In genomic region chr20:17531537-17532025, GRCh38 we compare ENCODE assay signal across 8 cellular contexts. TPM values are rescaled to one million over a fixed set of nuclear protein-coding genes. Genes with fewer than 3 reads are reported as not detected.
DNase-seq lines count a peak whose midpoint lies in the region; ATAC-seq and TF ChIP-seq lines count a peak whose summit lies in the region.

No MANE protein-coding gene starts in this region.

- peaks cover 19% of the 10 kb centered on the region for H3K27me3 Mint-ChIP-seq in CD8-positive, alpha-beta T cell (ENCODE audit: low read depth)
- H3K27me3 Mint-ChIP-seq in neural crest cell (ENCODE audit: low read depth), result peaks cover 63% of the 10 kb centered on the region

- no peak for DNase-seq in CD8-positive, alpha-beta T cell
- DNase-seq in MG63 (no peak), dorsolateral prefrontal cortex (no peak), neural crest cell (ENCODE audit: low read depth, low spot score) (no peak), AG08396 (ENCODE audit: low spot score) (no peak), GM13977 (ENCODE audit: low spot score) (no peak), SKM-1 (lab: John Stamatoyannopoulos, UW; ENCODE audit: unreplicated experiment) (no peak)
- DNase-seq in activated effector memory CD4-positive, alpha-beta T cell treated with Interleukin-2 at 50 U/mL for 16 hours, result no peak

- H3K36me3 Mint-ChIP-seq in CD8-positive, alpha-beta T cell, result no peaks in the 10 kb centered on the region
- H3K36me3 Mint-ChIP-seq in neural crest cell (ENCODE audit: low read depth), result no peaks in the 10 kb centered on the region

- peaks cover 9% of the 10 kb centered on the region for H3K4me1 Mint-ChIP-seq in CD8-positive, alpha-beta T cell (ENCODE audit: low read depth)
- H3K4me1 Mint-ChIP-seq in neural crest cell, result peaks cover 28% of the 10 kb centered on the region

- no peak for ATAC-seq in CD8-positive, alpha-beta T cell

- no peak overlapping the region for H3K27ac Mint-ChIP-seq in CD8-positive, alpha-beta T cell
- peak overlapping the region; percentile 97 for H3K27ac Mint-ChIP-seq in neural crest cell (ENCODE audit: unreplicated experiment)

- H3K4me1 ChIP-seq in CD8-positive, alpha-beta T cell (ENCODE audit: insufficient read depth, low read length), result no peaks in the 10 kb centered on the region

- no peak for TF ChIP-seq CTCF in CD8-positive, alpha-beta T cell (IDR thresholded peaks at IDR 0.05)
- no peak for TF ChIP-seq CTCF in dorsolateral prefrontal cortex (IDR thresholded peaks at IDR 0.05 in 54 of 56, conservative IDR thresholded peaks at IDR 0.05 in 2 of 56; ENCODE audit: low read depth in 1 of 56, partially characterized antibody in 56 of 56)
- no peak for TF ChIP-seq CTCF in neural crest cell (conservative IDR thresholded peaks at IDR 0.05)
- no peak for TF ChIP-seq CTCF in GM13977 (IDR thresholded peaks at IDR 0.05; ENCODE audit: extremely low read depth, insufficient read depth, missing control alignments)

- CTCF ChIA-PET in CD8-positive, alpha-beta T cell (lab: Charles Lee), result interaction anchor here (0.7 to 1.8 kb wide), 2 partner anchors 26 to 108 kb away, joined by 3 to 6 read pairs; no protein-coding TSS in a partner anchor

- H3K4me3 ChIP-seq in CD8-positive, alpha-beta T cell (ENCODE audit: low read depth, low read length), result peak overlapping the region; percentile 23
- H3K4me3 ChIP-seq in MG63, result peak overlapping the region; percentile 49
- H3K4me3 ChIP-seq in dorsolateral prefrontal cortex, result peak overlapping the region; percentile 34 to 76 (median 63)

- H3K27me3 ChIP-seq in CD8-positive, alpha-beta T cell (ENCODE audit: insufficient read depth, low read length), result no peaks in the 10 kb centered on the region
- H3K27me3 ChIP-seq in MG63 (no peaks in the 10 kb centered on the region), dorsolateral prefrontal cortex (no peaks in the 10 kb centered on the region)

- intact Hi-C loops in CD8-positive, alpha-beta T cell (cut with DNase I, micrococcal nuclease), result loop anchor here in 1 of 2 experiments (10.0 kb wide), 1 partner anchor 153 kb away; the partner anchor contains the start of gene RRBP1
- intact Hi-C loops in dorsolateral prefrontal cortex (cut with DNase I), result loop anchor here (2.0 to 5.0 kb wide), 3 partner anchors 25 to 437 kb away; partner anchors contain the start of genes MGME1 (in 1 of the 2), RRBP1 (in 1 of the 2) and SNX5 (in 1 of the 2)

- H3K4me3 Mint-ChIP-seq in CD8-positive, alpha-beta T cell, result peak overlapping the region; percentile 80
- H3K4me3 Mint-ChIP-seq in neural crest cell, result peak overlapping the region; percentile 92

- POLR2A ChIA-PET in CD8-positive, alpha-beta T cell (lab: Charles Lee), result interaction anchor here (0.6 to 0.7 kb wide), 2 partner anchors 27 to 59 kb away, joined by 3 read pairs; no protein-coding TSS in a partner anchor

- H3K36me3 ChIP-seq in CD8-positive, alpha-beta T cell (ENCODE audit: insufficient read depth, low read length), result no peaks in the 10 kb centered on the region
- no peaks in the 10 kb centered on the region for H3K36me3 ChIP-seq in MG63

- no peak overlapping the region for H3K27ac ChIP-seq in CD8-positive, alpha-beta T cell (ENCODE audit: low read depth, low read length)
- peak overlapping the region in 45 of 59 donors; percentile 1 to 86 (median 68) for H3K27ac ChIP-seq in dorsolateral prefrontal cortex

- in situ Hi-C loops in GM13977 (cut with MboI; ENCODE audit: low pct_unique_long_range_greater_than_20kb, low sequenced_read_pairs, unreplicated experiment), result loop anchor here (25.0 kb wide), 1 partner anchor 406 kb away; no protein-coding TSS in a partner anchor

- H3K9me3 ChIP-seq in CD8-positive, alpha-beta T cell (ENCODE audit: low read length), result no peaks in the 10 kb centered on the region
- H3K9me3 ChIP-seq in MG63, result no peaks in the 10 kb centered on the region

- H3K9me3 Mint-ChIP-seq in CD8-positive, alpha-beta T cell, result no peaks in the 10 kb centered on the region
- no peaks in the 10 kb centered on the region for H3K9me3 Mint-ChIP-seq in neural crest cell

RNA-seq across cellular contexts. Expression of gene BFSP1, which starts 0.4 kb away (rescaled TPM):
- under 1 TPM; 0.14 to 0.31 TPM for total RNA-seq in CD8-positive, alpha-beta T cell
- 0.99 and 2.3 TPM in 2 replicates for total RNA-seq in MG63 (2014; rRNA removed; shearing (Covaris generic); ENCODE audit: low replicate concordance)
- total RNA-seq in dorsolateral prefrontal cortex, result 1 to 10 TPM in 114 of 120 experiments, under 1 TPM in 6; 0.67 to 6.9 (median 3.2) TPM
- total RNA-seq in neural crest cell, result 3.9 and 4.2 TPM in 2 replicates

RNA-seq across cellular contexts. Expression of gene DSTN, which starts 38.3 kb away (rescaled TPM):
- 10 to 100 TPM; 40.5 to 42.9 TPM for total RNA-seq in CD8-positive, alpha-beta T cell
- total RNA-seq in MG63 (2014; rRNA removed; shearing (Covaris generic); ENCODE audit: low replicate concordance), result 310 and 627 TPM in 2 replicates
- total RNA-seq in dorsolateral prefrontal cortex, result 100 to 1,000 TPM; 105 to 421 (median 232) TPM
- 91.9 and 98.7 TPM in 2 replicates for total RNA-seq in neural crest cell
